In the genomic region with DNA sequence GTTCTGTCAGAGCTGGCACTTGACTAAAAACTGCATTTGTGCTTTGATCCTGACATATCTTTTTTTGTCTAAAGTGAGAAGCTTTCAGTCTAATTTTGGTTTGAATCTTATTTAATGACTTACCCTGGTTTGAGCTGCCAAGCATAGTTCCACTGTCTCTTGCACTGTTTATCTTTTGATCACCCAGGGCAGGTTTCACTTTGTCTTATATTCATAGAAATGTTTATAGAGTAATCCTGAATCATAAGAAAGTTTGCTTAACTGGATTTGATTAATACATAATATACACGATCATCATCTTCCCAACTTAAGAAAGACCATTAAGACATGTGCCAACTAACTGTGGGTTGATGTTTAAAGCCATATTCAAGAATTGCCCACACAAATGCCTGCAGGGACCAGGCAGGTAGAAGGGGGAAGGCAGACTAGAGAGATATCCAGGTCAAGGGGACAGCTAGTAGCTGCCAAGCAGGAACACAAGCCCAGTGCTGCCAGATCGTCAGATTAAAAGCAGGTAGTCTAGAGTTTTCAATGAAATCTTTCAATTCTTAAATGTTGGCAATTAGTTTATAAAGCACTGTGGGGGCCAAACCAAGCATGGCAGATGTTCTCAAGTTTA, we compare ENCODE assay signal across 15 cellular contexts. TPM values are rescaled to one million over a fixed set of nuclear protein-coding genes. Genes with fewer than 3 reads are reported as not detected.
DNase-seq lines count a peak whose midpoint lies in the region; ATAC-seq, FAIRE-seq and TF ChIP-seq lines count a peak whose summit lies in the region.
"Had no signal": no experiment of that assay in that cellular context is flagged by ENCODE, and none has a peak within 500 bp of the region (broad histone marks: within the 10 kb centered on the region; RNA-seq: fewer than 3 reads in every experiment).

No MANE protein-coding gene starts in this region.

- H3K4me3 Mint-ChIP-seq in activated CD8-positive, alpha-beta T cell treated with anti-CD3 and anti-CD28 coated beads for 36 hours: peak overlapping the region; percentile 86

- no peak overlapping the region for H3K9ac ChIP-seq in keratinocyte (ENCODE audit: control insufficient read depth, extremely low read depth, insufficient read depth, low read length)

- dilution Hi-C loops in keratinocyte (cut with MboI; ENCODE audit: extremely low pct_ligation_motif_present, low sequenced_read_pairs): no loop called here

- H3K27ac ChIP-seq in ACC112 (ENCODE audit: low read depth, low read length) (peak overlapping the region; percentile 55), keratinocyte (ENCODE audit: control insufficient read depth, insufficient read depth, low read length) (no peak overlapping the region), A673 (ENCODE audit: low read depth, low read length, poor library complexity, severe bottlenecking) (no peak overlapping the region)

- no peak for TF ChIP-seq CTCF in activated CD8-positive, alpha-beta T cell treated with anti-CD3 and anti-CD28 coated beads for 36 hours (IDR thresholded peaks at IDR 0.05)
- no peak for TF ChIP-seq CTCF in keratinocyte (optimal IDR thresholded peaks at IDR 0.05 in 1 of 3, IDR thresholded peaks at IDR 0.05 in 1 of 3, conservative IDR thresholded peaks at IDR 0.05 in 1 of 3; ENCODE audit: extremely low read depth in 1 of 3, insufficient read depth in 2 of 3, low read length in 3 of 3)
- TF ChIP-seq CTCF in A673 (conservative IDR thresholded peaks at IDR 0.05; ENCODE audit: low read depth, low read length): no peak

- POLR2A ChIA-PET in activated CD8-positive, alpha-beta T cell treated with anti-CD3 and anti-CD28 coated beads for 36 hours (lab: Charles Lee): interaction anchor here (0.7 kb wide), 1 partner anchor 9 kb away, joined by 3 read pairs; no protein-coding TSS in a partner anchor
- POLR2A ChIA-PET in A673 (lab: Charles Lee; ENCODE audit: low non-redundant PET): no interaction called here

- no peaks in the 10 kb centered on the region for H3K27me3 Mint-ChIP-seq in activated CD8-positive, alpha-beta T cell treated with anti-CD3 and anti-CD28 coated beads for 36 hours
- H3K27me3 Mint-ChIP-seq: activated B cell treated with CpG ODN at 0.5 μM for 24 hours had no signal

- H3K4me2 ChIP-seq in keratinocyte (ENCODE audit: control insufficient read depth, extremely low read depth, insufficient read depth, low read depth, low read length): peak overlapping the region; percentile 3

- peaks cover 17% of the 10 kb centered on the region for H3K36me3 Mint-ChIP-seq in activated CD8-positive, alpha-beta T cell treated with anti-CD3 and anti-CD28 coated beads for 36 hours (ENCODE audit: low read depth)

- H3K36me3 ChIP-seq in ACC112 (ENCODE audit: insufficient read depth, low read length) (no peaks in the 10 kb centered on the region), keratinocyte (ENCODE audit: control insufficient read depth in 2 of 2, extremely low read depth in 1 of 2, insufficient read depth in 2 of 2, low read length in 2 of 2) (no peaks in the 10 kb centered on the region), A673 (ENCODE audit: insufficient read depth, low read length, poor library complexity, severe bottlenecking) (no peaks in the 10 kb centered on the region)
- H3K36me3 ChIP-seq: BE2C had no signal

- H3K9me3 ChIP-seq in keratinocyte (ENCODE audit: control insufficient read depth, low read depth, low read length) (no peaks in the 10 kb centered on the region), A673 (ENCODE audit: low read depth, low read length, poor library complexity, severe bottlenecking) (no peaks in the 10 kb centered on the region)
- H3K9me3 ChIP-seq: BE2C had no signal

- intact Hi-C loops in activated CD8-positive, alpha-beta T cell treated with anti-CD3 and anti-CD28 coated beads for 36 hours (cut with micrococcal nuclease): loop anchor here (5.0 to 10.0 kb wide), 3 partner anchors 57 to 232 kb away; a partner anchor contains a TSS
- intact Hi-C loops in A673 (cut with micrococcal nuclease; ENCODE audit: unreplicated experiment): no loop called here

- H4K20me1 ChIP-seq in keratinocyte (ENCODE audit: control insufficient read depth, extremely low read depth, insufficient read depth, low read length): no peaks in the 10 kb centered on the region

- H3K9me3 Mint-ChIP-seq in activated CD8-positive, alpha-beta T cell treated with anti-CD3 and anti-CD28 coated beads for 36 hours: no peaks in the 10 kb centered on the region
- H3K9me3 Mint-ChIP-seq: activated B cell treated with CpG ODN at 0.5 μM for 24 hours had no signal

- peak overlapping the region; percentile 68 for H3K27ac Mint-ChIP-seq in activated CD8-positive, alpha-beta T cell treated with anti-CD3 and anti-CD28 coated beads for 36 hours

- CTCF ChIA-PET in activated CD8-positive, alpha-beta T cell treated with anti-CD3 and anti-CD28 coated beads for 36 hours (lab: Charles Lee): no interaction called here
- CTCF ChIA-PET in A673 (lab: Charles Lee): no interaction called here

- H2AFZ ChIP-seq in ACC112 (ENCODE audit: low read length, unreplicated experiment) (no peak overlapping the region), keratinocyte (ENCODE audit: control insufficient read depth, low read length) (no peak overlapping the region)

- DNase-seq in EH (ENCODE audit: low read depth): peak; percentile 33
- DNase-seq in activated CD8-positive, alpha-beta T cell treated with anti-CD3 and anti-CD28 coated beads for 36 hours: no peak
- DNase-seq in keratinocyte (ENCODE audit: low read depth, low spot score): no peak
- DNase-seq in A673 (ENCODE audit: low spot score): no peak
- DNase-seq: activated B cell treated with CpG ODN at 0.5 μM for 24 hours, BE2C, glutamatergic neuron, NCI-H524, nucleus accumbens, SHP77 had no signal

- peaks cover 49% of the 10 kb centered on the region for H3K4me1 ChIP-seq in ACC112 (ENCODE audit: control insufficient read depth, insufficient read depth, low read length, unreplicated experiment)
- H3K4me1 ChIP-seq in keratinocyte (ENCODE audit: control insufficient read depth, extremely low read depth, insufficient read depth, low read length): peaks cover 11% of the 10 kb centered on the region
- no peaks in the 10 kb centered on the region for H3K4me1 ChIP-seq in A673 (ENCODE audit: insufficient read depth, low read length, poor library complexity, severe bottlenecking)
- H3K4me1 ChIP-seq: BE2C had no signal

- no peak for ATAC-seq in activated CD8-positive, alpha-beta T cell treated with anti-CD3 and anti-CD28 coated beads for 36 hours
- ATAC-seq in HG02642 (IDR thresholded peaks at IDR 0.05; ENCODE audit: poor library complexity, unreplicated experiment) (no peak), GM19455 (IDR thresholded peaks at IDR 0.05; ENCODE audit: unreplicated experiment) (no peak), HG02623 (IDR thresholded peaks at IDR 0.05; ENCODE audit: unreplicated experiment) (no peak)

- no peaks in the 10 kb centered on the region for H3K27me3 ChIP-seq in ACC112 (ENCODE audit: insufficient read depth, low read length)
- H3K27me3 ChIP-seq in keratinocyte (ENCODE audit: control insufficient read depth, extremely low read depth, insufficient read depth, low read length): no peaks in the 10 kb centered on the region
- no peaks in the 10 kb centered on the region for H3K27me3 ChIP-seq in A673 (replicated peaks; ENCODE audit: insufficient read depth, low read depth, low read length, poor library complexity)
- H3K27me3 ChIP-seq: BE2C had no signal

- H3K79me2 ChIP-seq in ACC112 (ENCODE audit: control insufficient read depth, insufficient read depth, low read length, unreplicated experiment): peaks cover 11% of the 10 kb centered on the region
- no peaks in the 10 kb centered on the region for H3K79me2 ChIP-seq in keratinocyte (ENCODE audit: control insufficient read depth, insufficient read depth, low read length)

- no peaks in the 10 kb centered on the region for H3K9me1 ChIP-seq in keratinocyte (ENCODE audit: control insufficient read depth, extremely low read depth, insufficient read depth, low read length)

- H3K4me3 ChIP-seq in ACC112 (ENCODE audit: low read depth, low read length) (peak overlapping the region; percentile 60), keratinocyte (ENCODE audit: control insufficient read depth in 2 of 3, extremely low read depth in 1 of 3, insufficient read depth in 2 of 3, low read depth in 1 of 3, low read length in 3 of 3) (no peak overlapping the region), A673 (ENCODE audit: low read depth, low read length, poor library complexity, severe bottlenecking) (no peak overlapping the region)

- BruUV-seq in A673 (replicated peaks; lab: Mats Ljungman, UMichigan): no TSS peak

- no peak for FAIRE-seq in keratinocyte (lab: Jason Lieb, UNC)
- FAIRE-seq: H1 had no signal

- peaks cover 45% of the 10 kb centered on the region for H3K4me1 Mint-ChIP-seq in activated CD8-positive, alpha-beta T cell treated with anti-CD3 and anti-CD28 coated beads for 36 hours (ENCODE audit: low read depth)

RNA-seq across cellular contexts. Expression of a gene that starts 1.9 kb away (rescaled TPM):
- total RNA-seq in activated CD8-positive, alpha-beta T cell treated with anti-CD3 and anti-CD28 coated beads for 36 hours: 10 to 100 TPM; 27.6 to 27.7 TPM
- 1.0 to 2.0 TPM (median 1.4 TPM) in 3 replicates for polyA plus RNA-seq in keratinocyte
- polyA plus RNA-seq in keratinocyte (2011; ENCODE audit: low read depth): 3.2 TPM
- 0.83 and 1.5 TPM in 2 replicates for polyA plus RNA-seq in keratinocyte (2011; cell fraction: cytosol; rRNA removed)
- polyA plus RNA-seq in keratinocyte (2011; cell fraction: nucleus; rRNA removed): 1.0 and 2.1 TPM in 2 replicates
- 1.6 and 5.2 TPM in 2 replicates for polyA plus RNA-seq in keratinocyte (2012; ENCODE audit: low replicate concordance)
- 0.49 to 1.8 TPM (median 1.2 TPM) in 3 replicates for polyA minus RNA-seq in keratinocyte
- polyA minus RNA-seq in keratinocyte (2011; cell fraction: cytosol; rRNA and poly(A)+ RNA removed): 3.6 TPM
- polyA minus RNA-seq in keratinocyte (2011; cell fraction: nucleus; rRNA and poly(A)+ RNA removed): 2.0 and 2.7 TPM in 2 replicates
- total RNA-seq in A673 (2021): 6.3 and 7.4 TPM in 2 replicates
